16 cellular contexts compared by ENCODE assay signal in genomic region chr1:222241410-222241809, GRCh38.
DNase-seq lines count a peak whose midpoint lies in the region; ATAC-seq, FAIRE-seq and TF ChIP-seq lines count a peak whose summit lies in the region.
"Had no signal": no experiment of that assay in that cellular context is flagged by ENCODE, and none has a peak within 500 bp of the region (broad histone marks: within the 10 kb centered on the region; RNA-seq: fewer than 3 reads in every experiment).

No MANE protein-coding gene starts in this region.

- H2BK12ac ChIP-seq in mesenchymal stem cell (ENCODE audit: low read length in 2 of 2): peak overlapping the region in 1 of 2 experiments; percentile 49

- no peaks in the 10 kb centered on the region for H3K9me3 ChIP-seq in HEK293 (ENCODE audit: control insufficient read depth, insufficient read depth, low read depth, low read length)
- H3K9me3 ChIP-seq in mesenchymal stem cell (ENCODE audit: control insufficient read depth, low read length): no peaks in the 10 kb centered on the region
- H3K9me3 ChIP-seq: SJSA1 had no signal

- DNase-seq in NCI-H1436 (lab: John Stamatoyannopoulos, UW): peak; percentile 70
- DNase-seq in NCI-H748 treated with DMSO at 0.1 percent for 48 hours (lab: John Stamatoyannopoulos, UW): peak; percentile 58
- no peak for DNase-seq in mesenchymal stem cell
- no peak for DNase-seq in GM19239 (ENCODE audit: insufficient read length, low spot score)
- no peak for DNase-seq in stimulated activated CD4-positive, alpha-beta T cell treated with anti-CD3 and anti-CD28 coated beads, Interleukin-2, amount 100 ng/mL, for 48 hours
- DNase-seq: CD4-positive, alpha-beta memory T cell; HFFc6; Kasumi-1; NCI-H1694; NCI-H2171; NCI-H446 treated with DMSO at 0.1 percent for 48 hours; PC-3; T-helper 9 cell had no signal

- H3K27me3 ChIP-seq in mesenchymal stem cell (ENCODE audit: control insufficient read depth in 1 of 2, insufficient read depth in 1 of 2, low read length in 2 of 2): no peaks in the 10 kb centered on the region
- H3K27me3 ChIP-seq: SJSA1 had no signal

- H3K14ac ChIP-seq in mesenchymal stem cell (ENCODE audit: low read length in 2 of 2): no peak overlapping the region

- H3K9ac ChIP-seq in mesenchymal stem cell (ENCODE audit: low read length): no peak overlapping the region

- CTCF ChIA-PET in HEK293 (lab: Yijun Ruan, JAX): interaction anchor here (0.5 kb wide), 1 partner anchor 538 kb away, joined by 3 read pairs; no protein-coding TSS in a partner anchor

- no peak overlapping the region for H2BK5ac ChIP-seq in mesenchymal stem cell (ENCODE audit: low read depth, low read length, poor library complexity, severe bottlenecking)

- POLR2A ChIA-PET in HEK293 (lab: Yijun Ruan, JAX): no interaction called here

- H3K4me1 ChIP-seq in HEK293 (ENCODE audit: control insufficient read depth, insufficient read depth, low read length) (no peaks in the 10 kb centered on the region; the same call in 1 of the 2 replicates), mesenchymal stem cell (ENCODE audit: control insufficient read depth, insufficient read depth, low read depth, low read length) (peaks cover 6% of the 10 kb centered on the region)
- H3K4me1 ChIP-seq: SJSA1 had no signal

- no peak overlapping the region for H4K91ac ChIP-seq in mesenchymal stem cell (ENCODE audit: low read length)

- no peak overlapping the region for H2AFZ ChIP-seq in mesenchymal stem cell (ENCODE audit: low read depth, low read length)

- no peak overlapping the region for H2AK5ac ChIP-seq in mesenchymal stem cell (ENCODE audit: low read length, severe bottlenecking)

- no peak overlapping the region for H3K4ac ChIP-seq in mesenchymal stem cell (ENCODE audit: low read depth in 1 of 2, low read length in 2 of 2)

- H3K36me3 ChIP-seq in HEK293 (ENCODE audit: control insufficient read depth in 2 of 2, insufficient read depth in 1 of 2, low read length in 2 of 2) (no peaks in the 10 kb centered on the region), mesenchymal stem cell (ENCODE audit: control insufficient read depth in 1 of 2, insufficient read depth in 2 of 2, low read depth in 1 of 2, low read length in 2 of 2) (no peaks in the 10 kb centered on the region)
- H3K36me3 ChIP-seq: SJSA1 had no signal

- no peak overlapping the region for H3K23ac ChIP-seq in mesenchymal stem cell (ENCODE audit: low read length in 2 of 2)

- H4K8ac ChIP-seq in mesenchymal stem cell (ENCODE audit: low read length): no peak overlapping the region

- no peak overlapping the region for H3K4me2 ChIP-seq in mesenchymal stem cell (ENCODE audit: low read length, poor library complexity, severe bottlenecking)

- H3K4me3 ChIP-seq in HEK293 (ENCODE audit: low read depth, low read length) (no peak overlapping the region), mesenchymal stem cell (ENCODE audit: insufficient read depth in 1 of 2, low read depth in 1 of 2, low read length in 2 of 2) (no peak overlapping the region)
- H3K4me3 ChIP-seq: SJSA1 had no signal

- H2BK15ac ChIP-seq in mesenchymal stem cell (ENCODE audit: low read depth, poor library complexity, severe bottlenecking): no peak overlapping the region

- no peak for FAIRE-seq in GM19239 (lab: Jason Lieb, UNC)

- no peak for ATAC-seq in GM19455 (IDR thresholded peaks at IDR 0.05; ENCODE audit: unreplicated experiment)
- ATAC-seq: PC-3 had no signal

- no peaks in the 10 kb centered on the region for H3K79me1 ChIP-seq in mesenchymal stem cell (replicated peaks; ENCODE audit: low read length, poor library complexity, severe bottlenecking)

- 87% methylated on average over 5 of the region's 5 CpGs for WGBS in mesenchymal stem cell

- no peak overlapping the region for H3K27ac ChIP-seq in HEK293 (ENCODE audit: extremely low read depth, low read depth, low read length)
- no peak overlapping the region for H3K27ac ChIP-seq in mesenchymal stem cell (ENCODE audit: low read length, poor library complexity, severe bottlenecking)
- H3K27ac ChIP-seq: SJSA1 had no signal

- H2BK120ac ChIP-seq in mesenchymal stem cell (ENCODE audit: low read depth, low read length): peak overlapping the region; percentile 34

- H3K18ac ChIP-seq in mesenchymal stem cell (ENCODE audit: low read depth in 1 of 2, low read length in 2 of 2): peak overlapping the region in 1 of 2 experiments; percentile 33

- no peak for TF ChIP-seq CTCF in HEK293 (tag by site-specific recombination; IDR thresholded peaks at IDR 0.05)

TF ChIP-seq in HEK293, 187 proteins besides CTCF, POLR2A, EP300 and RAD21:
- peak; percentile 14; the same call in 1 of the 2 replicates for TF ChIP-seq OSR2 (tag by site-specific recombination; IDR thresholded peaks at IDR 0.05)
- peak; percentile 81 for TF ChIP-seq GLIS1 (tag by site-specific recombination; IDR thresholded peaks at IDR 0.05)
- no peak for TF ChIP-seq ZNF426 (tag by site-specific recombination; IDR thresholded peaks at IDR 0.05)
- TF ChIP-seq MYNN (tag by site-specific recombination; IDR thresholded peaks at IDR 0.05; ENCODE audit: borderline replicate concordance): no peak
TF ChIP-seq in HEK293: peak in this region for 2.

Comparison
In these comparisons a context has a peak if more than half of its experiments do, and no peak if none do; other contexts are left out.
1. DNase-seq: peak in NCI-H1436 (single experiment) and NCI-H748 treated with DMSO at 0.1 percent for 48 hours (single experiment); none in mesenchymal stem cell (single experiment), GM19239 (single experiment) and stimulated activated CD4-positive, alpha-beta T cell treated with anti-CD3 and anti-CD28 coated beads, Interleukin-2, amount 100 ng/mL, for 48 hours (0 of 2).